Comparison of ENCODE assay signal across 8 cellular contexts in the genomic region with DNA sequence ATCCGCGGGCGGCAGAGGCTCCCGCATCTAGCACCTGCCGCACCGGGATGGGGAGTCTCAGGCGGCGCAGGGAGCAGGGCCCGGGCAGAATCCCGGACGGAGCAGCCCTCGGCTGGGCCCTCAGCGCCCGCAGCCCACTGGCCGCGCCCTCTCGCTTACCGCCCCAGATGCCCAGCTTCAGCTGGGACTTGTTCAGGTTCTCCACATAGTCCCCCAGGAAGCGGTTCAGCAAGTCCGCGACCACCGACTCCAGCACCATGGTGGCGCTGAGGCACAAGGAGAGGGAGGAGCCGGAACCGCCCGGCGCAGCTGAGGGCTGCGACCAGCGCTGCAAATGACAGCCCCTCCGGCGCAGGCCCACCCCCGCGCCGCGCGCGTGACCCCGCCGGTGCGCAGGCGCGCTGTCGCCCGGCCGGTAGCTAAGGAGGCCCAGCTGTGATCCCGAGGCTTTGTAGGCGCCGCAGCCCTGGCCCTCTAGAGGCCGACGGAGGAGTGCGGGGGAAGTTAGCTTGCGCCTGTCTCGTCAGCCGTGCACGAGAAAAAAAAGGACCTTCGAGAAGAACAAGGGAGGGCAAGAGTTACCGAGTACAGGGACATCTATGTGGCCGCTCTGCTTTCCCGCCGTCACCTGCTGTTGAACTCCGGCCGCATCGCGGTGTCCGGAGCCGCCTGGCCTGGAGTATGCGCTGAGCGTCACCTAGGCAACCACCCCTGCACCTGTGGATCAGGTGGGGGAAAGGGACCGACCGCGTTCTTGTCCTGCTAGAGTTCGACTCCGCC. TPM values are rescaled to one million over a fixed set of nuclear protein-coding genes. Genes with fewer than 3 reads are reported as not detected.
DNase-seq lines count a peak whose midpoint lies in the region; ATAC-seq and TF ChIP-seq lines count a peak whose summit lies in the region.

A gene with protein sequence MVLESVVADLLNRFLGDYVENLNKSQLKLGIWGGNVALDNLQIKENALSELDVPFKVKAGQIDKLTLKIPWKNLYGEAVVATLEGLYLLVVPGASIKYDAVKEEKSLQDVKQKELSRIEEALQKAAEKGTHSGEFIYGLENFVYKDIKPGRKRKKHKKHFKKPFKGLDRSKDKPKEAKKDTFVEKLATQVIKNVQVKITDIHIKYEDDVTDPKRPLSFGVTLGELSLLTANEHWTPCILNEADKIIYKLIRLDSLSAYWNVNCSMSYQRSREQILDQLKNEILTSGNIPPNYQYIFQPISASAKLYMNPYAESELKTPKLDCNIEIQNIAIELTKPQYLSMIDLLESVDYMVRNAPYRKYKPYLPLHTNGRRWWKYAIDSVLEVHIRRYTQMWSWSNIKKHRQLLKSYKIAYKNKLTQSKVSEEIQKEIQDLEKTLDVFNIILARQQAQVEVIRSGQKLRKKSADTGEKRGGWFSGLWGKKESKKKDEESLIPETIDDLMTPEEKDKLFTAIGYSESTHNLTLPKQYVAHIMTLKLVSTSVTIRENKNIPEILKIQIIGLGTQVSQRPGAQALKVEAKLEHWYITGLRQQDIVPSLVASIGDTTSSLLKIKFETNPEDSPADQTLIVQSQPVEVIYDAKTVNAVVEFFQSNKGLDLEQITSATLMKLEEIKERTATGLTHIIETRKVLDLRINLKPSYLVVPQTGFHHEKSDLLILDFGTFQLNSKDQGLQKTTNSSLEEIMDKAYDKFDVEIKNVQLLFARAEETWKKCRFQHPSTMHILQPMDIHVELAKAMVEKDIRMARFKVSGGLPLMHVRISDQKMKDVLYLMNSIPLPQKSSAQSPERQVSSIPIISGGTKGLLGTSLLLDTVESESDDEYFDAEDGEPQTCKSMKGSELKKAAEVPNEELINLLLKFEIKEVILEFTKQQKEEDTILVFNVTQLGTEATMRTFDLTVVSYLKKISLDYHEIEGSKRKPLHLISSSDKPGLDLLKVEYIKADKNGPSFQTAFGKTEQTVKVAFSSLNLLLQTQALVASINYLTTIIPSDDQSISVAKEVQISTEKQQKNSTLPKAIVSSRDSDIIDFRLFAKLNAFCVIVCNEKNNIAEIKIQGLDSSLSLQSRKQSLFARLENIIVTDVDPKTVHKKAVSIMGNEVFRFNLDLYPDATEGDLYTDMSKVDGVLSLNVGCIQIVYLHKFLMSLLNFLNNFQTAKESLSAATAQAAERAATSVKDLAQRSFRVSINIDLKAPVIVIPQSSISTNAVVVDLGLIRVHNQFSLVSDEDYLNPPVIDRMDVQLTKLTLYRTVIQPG (N-terminal part only) (minus strand): TSS at position 332 of the 780 bp plus-strand sequence. CDS start 73 bp downstream, at position 259.

- peak in 1 of 2 donors; percentile 48 for TF ChIP-seq POLR2A in lower leg skin (IDR thresholded peaks at IDR 0.05)

- H3K9me3 Mint-ChIP-seq in CD4-positive, CD25-positive, alpha-beta regulatory T cell, result no peaks in the 10 kb centered on the region

- H3K36me3 Mint-ChIP-seq in CD4-positive, CD25-positive, alpha-beta regulatory T cell, result peaks cover 10% of the 10 kb centered on the region

- peak within 1 kb of the TSS; percentile 93 to 97 (median 94) for H3K4me3 Mint-ChIP-seq in CD4-positive, CD25-positive, alpha-beta regulatory T cell

- H3K27ac Mint-ChIP-seq in CD4-positive, CD25-positive, alpha-beta regulatory T cell, result peak within 1 kb of the TSS; percentile 96 to 100 (median 98)

- H3K4me1 ChIP-seq in CD4-positive, CD25-positive, alpha-beta regulatory T cell (ENCODE audit: control insufficient read depth, insufficient read depth, low read length, poor library complexity, severe bottlenecking), result peaks cover 25% of the 10 kb centered on the region

- WGBS in lower leg skin, 2 donors, result 1 to 2% methylated on average over 30 to 55 of the region's 73 CpGs

- DNase-seq in CD4-positive, CD25-positive, alpha-beta regulatory T cell, result peak; percentile 89 to 95 (median 92)
- DNase-seq in NCI-H774 (lab: John Stamatoyannopoulos, UW), result peak; percentile 93
- peak; percentile 87 to 90 for DNase-seq in activated CD4-positive, alpha-beta T cell treated with anti-CD3 and anti-CD28 coated beads, Interleukin-2, amount 50 U/mL, for 48 hours
- peak; percentile 78 to 95 for DNase-seq in dermis microvascular lymphatic vessel endothelial cell (ENCODE audit: low read depth in 2 of 2)
- DNase-seq in lower leg skin (ENCODE audit: low spot score in 2 of 2), result peak; percentile 87 to 97
- peak; percentile 77 to 87 for DNase-seq in stimulated activated CD4-positive, alpha-beta T cell treated with anti-CD3 and anti-CD28 coated beads, Interleukin-4, amount 100 ng/mL, for 48 hours (ENCODE audit: low read depth in 2 of 2)

- peak within 1 kb of the TSS; percentile 91 for H3K27ac ChIP-seq in CD4-positive, CD25-positive, alpha-beta regulatory T cell (ENCODE audit: insufficient read depth, low read length, poor library complexity, severe bottlenecking)

- peaks cover 33 to 63% (median 44%) of the 10 kb centered on the region in 4 donors for H3K4me1 Mint-ChIP-seq in CD4-positive, CD25-positive, alpha-beta regulatory T cell

- H3K27me3 ChIP-seq in CD4-positive, CD25-positive, alpha-beta regulatory T cell (ENCODE audit: control insufficient read depth, insufficient read depth, low read length), result peaks cover 2% of the 10 kb centered on the region

- peak; percentile 90 to 93 for ATAC-seq in CD4-positive, CD25-positive, alpha-beta regulatory T cell (ENCODE audit: low read depth in 2 of 2)
- ATAC-seq in GM19372 (IDR thresholded peaks at IDR 0.05; ENCODE audit: low read depth, unreplicated experiment) (peak; percentile 92), HG03558 (IDR thresholded peaks at IDR 0.05; ENCODE audit: extremely low read depth, unreplicated experiment) (peak; percentile 56)

- peak in 1 of 3 donors; percentile 61 for TF ChIP-seq CTCF in lower leg skin (IDR thresholded peaks at IDR 0.05)

- intact Hi-C loops in lower leg skin (cut with DNase I; ENCODE audit: low total_unique reads), result no loop called here

- H3K36me3 ChIP-seq in CD4-positive, CD25-positive, alpha-beta regulatory T cell (ENCODE audit: control insufficient read depth, insufficient read depth, low read length), result no peaks in the 10 kb centered on the region

- H3K4me3 ChIP-seq in CD4-positive, CD25-positive, alpha-beta regulatory T cell (ENCODE audit: low read depth, low read length), result peak within 1 kb of the TSS; percentile 96
- peak within 1 kb of the TSS; percentile 90 for H3K4me3 ChIP-seq in lower leg skin (ENCODE audit: low read depth, poor library complexity, severe bottlenecking)

- H3K9me3 ChIP-seq in CD4-positive, CD25-positive, alpha-beta regulatory T cell (ENCODE audit: control insufficient read depth in 2 of 2, low read length in 2 of 2), result no peaks in the 10 kb centered on the region

- H3K27me3 Mint-ChIP-seq in CD4-positive, CD25-positive, alpha-beta regulatory T cell, result peaks cover 19% of the 10 kb centered on the region

RNA-seq across cellular contexts. Expression of the gene that starts here (rescaled TPM):
- total RNA-seq in CD4-positive, CD25-positive, alpha-beta regulatory T cell, result 150 TPM
- 10 to 100 TPM; 11.2 to 17.4 (median 13.8) TPM for polyA plus RNA-seq in CD4-positive, CD25-positive, alpha-beta regulatory T cell
- 89.0 and 103 TPM in 2 replicates for total RNA-seq in dermis microvascular lymphatic vessel endothelial cell
- 10 to 100 TPM; 29.0 to 38.2 (median 36.1) TPM for total RNA-seq in lower leg skin

Comparison
In these comparisons a context has a peak if more than half of its experiments do, and no peak if none do; other contexts are left out.
1. Peak in every context shown above with its lines: DNase-seq, ATAC-seq, H3K4me3 ChIP-seq and H3K27ac ChIP-seq.